In genomic region chr6:88611721-88612120, GRCh38 we compare ENCODE assay signal across 22 cellular contexts.
DNase-seq lines count a peak whose midpoint lies in the region; ATAC-seq, FAIRE-seq and TF ChIP-seq lines count a peak whose summit lies in the region.
"Had no signal": no experiment of that assay in that cellular context is flagged by ENCODE, and none has a peak within 500 bp of the region (broad histone marks: within the 10 kb centered on the region; RNA-seq: fewer than 3 reads in every experiment).

No MANE protein-coding gene starts in this region.

- ATAC-seq in stimulated activated naive B cell treated with anti-CD40 and anti-IgM and Interleukin-4, amounts not matched to agents 10 μg/mL and 1 μg/mL and 100 μg/mL, for 72 hours (replicated peaks): no peak
- ATAC-seq in GM19467 (IDR thresholded peaks at IDR 0.05; ENCODE audit: unreplicated experiment): no peak
- ATAC-seq in natural killer cell treated with Interleukin-12 subunit alpha and Interleukin-12 subunit beta and Interleukin-15 and Interleukin-18, amount 100 ng/mL, for 72 hours: no peak

- peaks cover 9 to 43% of the 10 kb centered on the region in 2 donors for H3K4me1 Mint-ChIP-seq in stimulated activated naive B cell treated with anti-CD40 and anti-IgM and Interleukin-4, amounts not matched to agents 10 μg/mL and 1 μg/mL and 100 μg/mL, for 72 hours
- H3K4me1 Mint-ChIP-seq in natural killer cell treated with Interleukin-12 subunit alpha and Interleukin-12 subunit beta and Interleukin-15 and Interleukin-18, amount 100 ng/mL, for 72 hours (ENCODE audit: low read depth in 2 of 2): peaks cover 0 to 2% of the 10 kb centered on the region in 2 donors

- DNase-seq in GM12891 (ENCODE audit: insufficient read length, low spot score) (no peak), SK-N-DZ (ENCODE audit: low spot score) (peak; percentile 61), fibroblast of villous mesenchyme (ENCODE audit: low read depth) (peak; percentile 2), H54 (ENCODE audit: insufficient read length, low spot score) (no peak)
- DNase-seq in stimulated activated naive B cell treated with anti-CD40 and anti-IgM and Interleukin-4, amounts not matched to agents 10 μg/mL and 1 μg/mL and 100 μg/mL, for 72 hours: no peak
- DNase-seq in natural killer cell treated with Interleukin-12 subunit alpha and Interleukin-12 subunit beta and Interleukin-15 and Interleukin-18, amount 100 ng/mL, for 72 hours (ENCODE audit: low spot score): no peak
- DNase-seq: Caco-2; CD4-positive, alpha-beta T cell; DMS79 treated with DMSO at 0.1 percent for 48 hours; GM23248; H9; IMR-90; MM.1S; NCI-H2029; NCI-H446; NCI-H526; NCI-H82; NK-92 treated with Interleukin-12 subunit alpha and Interleukin-12 subunit beta, amount 100 ng/mL, for 24 hours; SHP77 had no signal

- FAIRE-seq in GM12891 (lab: Jason Lieb, UNC): peak; percentile 74
- no peak for FAIRE-seq in H54 (lab: Jason Lieb, UNC)
- FAIRE-seq: GM18507 had no signal

- peak overlapping the region; percentile 77 for H3K27ac Mint-ChIP-seq in stimulated activated naive B cell treated with anti-CD40 and anti-IgM and Interleukin-4, amounts not matched to agents 10 μg/mL and 1 μg/mL and 100 μg/mL, for 72 hours
- H3K27ac Mint-ChIP-seq in natural killer cell treated with Interleukin-12 subunit alpha and Interleukin-12 subunit beta and Interleukin-15 and Interleukin-18, amount 100 ng/mL, for 72 hours: no peak overlapping the region
- H3K27ac Mint-ChIP-seq: CD4-positive, alpha-beta T cell; H9 had no signal

- H3K9me3 Mint-ChIP-seq in stimulated activated naive B cell treated with anti-CD40 and anti-IgM and Interleukin-4, amounts not matched to agents 10 μg/mL and 1 μg/mL and 100 μg/mL, for 72 hours: peaks cover under 1 to 3% of the 10 kb centered on the region in 2 donors
- H3K9me3 Mint-ChIP-seq in natural killer cell treated with Interleukin-12 subunit alpha and Interleukin-12 subunit beta and Interleukin-15 and Interleukin-18, amount 100 ng/mL, for 72 hours: peaks cover 3% of the 10 kb centered on the region

- H3K27me3 Mint-ChIP-seq in stimulated activated naive B cell treated with anti-CD40 and anti-IgM and Interleukin-4, amounts not matched to agents 10 μg/mL and 1 μg/mL and 100 μg/mL, for 72 hours: no peaks in the 10 kb centered on the region
- no peaks in the 10 kb centered on the region for H3K27me3 Mint-ChIP-seq in natural killer cell treated with Interleukin-12 subunit alpha and Interleukin-12 subunit beta and Interleukin-15 and Interleukin-18, amount 100 ng/mL, for 72 hours
- H3K27me3 Mint-ChIP-seq: CD4-positive, alpha-beta T cell had no signal

- no peak for TF ChIP-seq CTCF in fibroblast of villous mesenchyme (IDR thresholded peaks at IDR 0.05; ENCODE audit: insufficient read depth, low read depth, low read length)

- H3K36me3 Mint-ChIP-seq in stimulated activated naive B cell treated with anti-CD40 and anti-IgM and Interleukin-4, amounts not matched to agents 10 μg/mL and 1 μg/mL and 100 μg/mL, for 72 hours: peaks cover 25 to 37% of the 10 kb centered on the region in 2 donors
- H3K36me3 Mint-ChIP-seq in natural killer cell treated with Interleukin-12 subunit alpha and Interleukin-12 subunit beta and Interleukin-15 and Interleukin-18, amount 100 ng/mL, for 72 hours: peaks cover 20% of the 10 kb centered on the region

- H3K4me3 ChIP-seq in fibroblast of villous mesenchyme (ENCODE audit: low read depth, low read length): no peak overlapping the region
- H3K4me3 ChIP-seq: BLaER1 treated with 17β-estradiol and CSF1 and Interleukin-3, amounts not matched to agents 10 nM and 100 nM; GM23248 had no signal

- TF ChIP-seq POLR2A in GM12891 (IDR thresholded peaks at IDR 0.05; ENCODE audit: low read depth, low read length) (no peak), H54 (IDR thresholded peaks at IDR 0.05; ENCODE audit: low read depth, low read length) (no peak)

- H3K4me3 Mint-ChIP-seq in stimulated activated naive B cell treated with anti-CD40 and anti-IgM and Interleukin-4, amounts not matched to agents 10 μg/mL and 1 μg/mL and 100 μg/mL, for 72 hours: no peak overlapping the region
- H3K4me3 Mint-ChIP-seq in natural killer cell treated with Interleukin-12 subunit alpha and Interleukin-12 subunit beta and Interleukin-15 and Interleukin-18, amount 100 ng/mL, for 72 hours: no peak overlapping the region
- H3K4me3 Mint-ChIP-seq: CD4-positive, alpha-beta T cell; H9 had no signal

TF ChIP-seq in GM12891, 5 proteins besides CTCF, POLR2A, EP300 and RAD21:
- TF ChIP-seq POU2F2 (IDR thresholded peaks at IDR 0.05; ENCODE audit: low read depth, low read length) (no peak), TAF1 (IDR thresholded peaks at IDR 0.05; ENCODE audit: low read depth, low read length) (no peak), PAX5 (IDR thresholded peaks at IDR 0.05; ENCODE audit: insufficient read depth, low read length, severe bottlenecking) (no peak), SPI1 (IDR thresholded peaks at IDR 0.05; ENCODE audit: low read depth, low read length) (no peak), POLR2AphosphoS5 (IDR thresholded peaks at IDR 0.05; ENCODE audit: low read depth, low read length) (no peak)

Comparison
In these comparisons a context has a peak if more than half of its experiments do, and no peak if none do; other contexts are left out.
1. DNase-seq: peak in SK-N-DZ (single experiment) and fibroblast of villous mesenchyme (single experiment); none in GM12891 (single experiment), stimulated activated naive B cell treated with anti-CD40 and anti-IgM and Interleukin-4, amounts not matched to agents 10 μg/mL and 1 μg/mL and 100 μg/mL, for 72 hours (single experiment), H54 (single experiment) and natural killer cell treated with Interleukin-12 subunit alpha and Interleukin-12 subunit beta and Interleukin-15 and Interleukin-18, amount 100 ng/mL, for 72 hours (single experiment).